In the genomic region with DNA sequence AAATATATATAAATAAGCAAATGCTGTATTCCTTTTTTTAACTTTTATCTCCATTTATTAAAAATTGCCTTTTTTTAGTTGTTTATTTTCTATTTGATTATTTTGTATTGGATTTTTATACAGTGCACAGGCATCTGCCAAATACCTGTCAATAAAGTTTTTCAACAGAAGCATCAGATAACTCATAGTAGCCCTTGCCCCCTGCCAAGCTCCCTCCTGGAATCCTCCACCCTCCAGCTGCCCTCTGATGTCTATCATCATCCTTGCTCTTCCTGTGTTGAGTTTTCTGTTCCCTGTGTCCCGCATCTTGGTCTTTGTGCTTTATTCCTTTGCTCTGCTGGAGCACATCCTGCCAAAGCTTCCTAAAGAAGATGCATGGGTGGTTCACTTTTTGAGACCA, we compare ENCODE assay signal across 9 cellular contexts. TPM values are rescaled to one million over a fixed set of nuclear protein-coding genes. Genes with fewer than 3 reads are reported as not detected.
"Had no signal": no experiment of that assay in that cellular context is flagged by ENCODE, and none has a peak within 500 bp of the region (broad histone marks: within the 10 kb centered on the region; RNA-seq: fewer than 3 reads in every experiment).

No MANE protein-coding gene starts in this region.

- H2AFZ ChIP-seq: GM23338 had no signal

- H3K27ac ChIP-seq: HL-60 had no signal

- H3K4me2 ChIP-seq: GM23338 had no signal

- H3K4me3 ChIP-seq: GM23338 had no signal

- ATAC-seq: GM23338 had no signal

- DNase-seq: H9, HCEC 1CT, HFFc6, Kasumi-1, KG1 had no signal

- FAIRE-seq: H1, H54 had no signal

RNA-seq across cellular contexts. Expression of gene SYNE3, which starts 35.0 kb away (rescaled TPM):
- total RNA-seq: H1 had no signal
